Comparison of ENCODE assay signal across 24 cellular contexts in the genomic region with DNA sequence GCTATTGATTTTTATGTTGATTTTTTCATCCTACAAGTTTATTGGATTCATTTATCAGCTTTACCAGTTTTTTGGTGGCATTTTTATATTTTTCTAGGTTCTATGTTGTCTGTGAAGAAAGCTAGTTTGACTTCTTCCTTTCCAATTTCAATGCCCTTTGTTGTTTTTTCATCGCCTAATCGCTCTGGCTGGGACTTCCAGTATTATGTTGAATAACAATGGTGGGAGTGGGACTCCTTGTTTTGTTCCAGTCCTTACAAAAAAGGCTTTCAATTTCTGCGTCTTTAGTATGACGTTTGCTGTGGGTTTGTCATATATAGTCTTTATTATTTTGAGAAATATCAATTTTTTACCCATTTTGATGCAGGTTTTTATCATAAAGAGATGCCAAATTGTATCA.
DNase-seq lines count a peak whose midpoint lies in the region; ATAC-seq and TF ChIP-seq lines count a peak whose summit lies in the region.
"Had no signal": no experiment of that assay in that cellular context is flagged by ENCODE, and none has a peak within 500 bp of the region (broad histone marks: within the 10 kb centered on the region; RNA-seq: fewer than 3 reads in every experiment).

No MANE protein-coding gene starts in this region.

- peak overlapping the region; percentile 77 for H3K27ac Mint-ChIP-seq in endothelial cell (ENCODE audit: unreplicated experiment)
- H3K27ac Mint-ChIP-seq: CD4-positive, alpha-beta T cell had no signal

- H3K4me1 Mint-ChIP-seq in endothelial cell (ENCODE audit: unreplicated experiment) = peaks cover 13% of the 10 kb centered on the region

- H3K9me3 Mint-ChIP-seq in endothelial cell (ENCODE audit: unreplicated experiment) = no peaks in the 10 kb centered on the region

- H3K36me3 ChIP-seq in HAP-1 (replicated peaks) = no peaks in the 10 kb centered on the region
- H3K36me3 ChIP-seq: BLaER1 treated with 17β-estradiol and CSF1 and Interleukin-3, amounts not matched to agents 10 nM and 100 nM; SJSA1 had no signal

- no peak overlapping the region for H3K4me3 ChIP-seq in HAP-1
- H3K4me3 ChIP-seq: BLaER1 treated with 17β-estradiol and CSF1 and Interleukin-3, amounts not matched to agents 10 nM and 100 nM; K562; PC-9; SJSA1 had no signal

- peaks cover 13% of the 10 kb centered on the region for H3K4me1 ChIP-seq in HAP-1
- H3K4me1 ChIP-seq: BLaER1 treated with 17β-estradiol and CSF1 and Interleukin-3, amounts not matched to agents 10 nM and 100 nM; SJSA1 had no signal

- no peaks in the 10 kb centered on the region for H3K36me3 Mint-ChIP-seq in endothelial cell (ENCODE audit: low read depth, unreplicated experiment)

- H3K27me3 Mint-ChIP-seq in endothelial cell (ENCODE audit: unreplicated experiment) = peaks cover 1% of the 10 kb centered on the region

- no peak overlapping the region for H3K4me3 Mint-ChIP-seq in endothelial cell (ENCODE audit: unreplicated experiment)
- H3K4me3 Mint-ChIP-seq: CD4-positive, alpha-beta T cell had no signal

- H3K9me3 ChIP-seq in HAP-1 = no peaks in the 10 kb centered on the region
- H3K9me3 ChIP-seq: SJSA1 had no signal

- DNase-seq in HAP-1 (ENCODE audit: low spot score in 2 of 2) (peak; percentile 42 to 77), endothelial cell (ENCODE audit: low spot score) (no peak), inferior parietal cortex (ENCODE audit: extremely low spot score) (peak; percentile 67), putamen (ENCODE audit: low spot score) (peak; percentile 80), SIG-M5 treated with dmso at 0.1 percent for 504 hours (lab: John Stamatoyannopoulos, UW; ENCODE audit: unreplicated experiment) (no peak), T-helper 2 cell (no peak)
- DNase-seq: CD4-positive, alpha-beta T cell; Kasumi-1; MV-4-11; NCI-H1105 treated with DMSO at 0.1 percent for 48 hours; NCI-H146; NCI-H1930; NCI-H2107; NCI-H446 treated with DMSO at 0.1 percent for 48 hours; NCI-H526; NCI-H82; NK-92 treated with Interleukin-12 subunit alpha and Interleukin-12 subunit beta, amount 100 ng/mL, for 24 hours; PC-9 had no signal

- no peak for TF ChIP-seq CTCF in endothelial cell (IDR thresholded peaks at IDR 0.05; ENCODE audit: unreplicated experiment)

- in situ Hi-C loops in HAP-1 (cut with MboI; ENCODE audit: low sequenced_read_pairs) = no loop called here

- no peak for ATAC-seq in HG02642 (IDR thresholded peaks at IDR 0.05; ENCODE audit: poor library complexity, unreplicated experiment)
- ATAC-seq in GM21576 (IDR thresholded peaks at IDR 0.05; ENCODE audit: unreplicated experiment) = no peak
- ATAC-seq: K562, Right ventricle myocardium inferior had no signal

- H3K27me3 ChIP-seq in HAP-1 (ENCODE audit: low read depth) = no peaks in the 10 kb centered on the region
- H3K27me3 ChIP-seq: BLaER1 treated with 17β-estradiol and CSF1 and Interleukin-3, amounts not matched to agents 10 nM and 100 nM; SJSA1 had no signal

Comparison
In these comparisons a context has a peak if more than half of its experiments do, and no peak if none do; other contexts are left out.
1. DNase-seq: peak in HAP-1 (2 of 2), inferior parietal cortex (single experiment) and putamen (single experiment); none in endothelial cell (single experiment), SIG-M5 treated with dmso at 0.1 percent for 504 hours (single experiment) and T-helper 2 cell (0 of 5).